ENCODE assay signal across 8 cellular contexts in the genomic region with DNA sequence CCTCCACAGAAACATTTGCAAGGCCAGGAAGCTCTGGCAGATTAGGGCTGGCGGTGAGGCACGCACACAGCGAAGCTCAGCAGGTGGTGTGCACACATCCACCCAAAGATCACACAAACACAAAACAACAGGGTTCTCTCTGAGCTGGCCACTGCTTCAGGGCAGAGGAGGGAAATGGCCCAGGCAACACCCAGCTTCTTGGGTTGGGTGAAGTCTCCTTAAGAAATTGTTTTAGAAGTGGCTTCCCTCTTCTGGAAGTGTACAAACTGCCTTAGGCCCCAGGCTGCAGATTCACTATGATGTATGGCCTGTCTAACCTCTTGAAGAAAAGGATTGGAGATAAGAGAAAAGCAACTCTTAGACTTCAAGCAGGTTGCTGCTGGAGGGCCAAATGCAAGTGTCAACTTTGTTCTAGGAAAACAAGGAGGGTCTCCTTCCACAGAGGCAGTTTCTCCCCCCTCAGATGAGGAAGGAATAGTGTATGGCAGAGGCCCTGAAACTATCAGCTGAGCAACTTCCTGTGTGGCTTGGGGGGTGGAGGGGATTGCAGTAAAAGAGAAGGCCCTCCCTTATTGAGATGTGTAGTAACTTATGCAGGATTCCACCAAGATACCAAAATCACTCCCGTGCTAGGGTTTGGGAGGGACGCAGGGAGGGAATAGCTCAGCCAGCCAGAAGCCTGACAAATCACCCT.
A peak's percentile ranks its signal among the peaks of the same experiment; 100 is the strongest.
DNase-seq lines count a peak whose midpoint lies in the region; ATAC-seq, FAIRE-seq and TF ChIP-seq lines count a peak whose summit lies in the region.

No MANE protein-coding gene starts in this region.

- H3K9me2 ChIP-seq in OCI-LY1 (ENCODE audit: low read depth, low read length): no peaks in the 10 kb centered on the region

- peak; percentile 79 for FAIRE-seq in GM19239 (lab: Jason Lieb, UNC)

- DNase-seq in GM19239 (ENCODE audit: insufficient read length, low spot score) (peak; percentile 37), NCI-H446 (lab: John Stamatoyannopoulos, UW) (no peak)
- peak; percentile 52 for DNase-seq in stimulated activated CD8-positive, alpha-beta memory T cell treated with anti-CD3 and anti-CD28 coated beads, Interleukin-4, amount 100 ng/mL, for 48 hours

- peak overlapping the region; percentile 96 for H3K4me3 ChIP-seq in OCI-LY1 (ENCODE audit: low read depth, low read length, poor library complexity, severe bottlenecking)
- H3K4me3 ChIP-seq in duodenal mucosa (ENCODE audit: low read depth in 1 of 2, low read length in 2 of 2): peak overlapping the region; percentile 74 to 81

- peak overlapping the region; percentile 86 for H3K4me2 ChIP-seq in OCI-LY1 (ENCODE audit: low read length)

- H3K79me2 ChIP-seq in OCI-LY1 (ENCODE audit: insufficient read depth, low read length): peaks cover 65% of the 10 kb centered on the region

- ATAC-seq in HG03045 (IDR thresholded peaks at IDR 0.05; ENCODE audit: unreplicated experiment): no peak
- no peak for ATAC-seq in GM19397 (IDR thresholded peaks at IDR 0.05; ENCODE audit: unreplicated experiment)
- ATAC-seq in GM18870 (IDR thresholded peaks at IDR 0.05; ENCODE audit: unreplicated experiment): no peak

- H3K4me1 ChIP-seq in OCI-LY1 (ENCODE audit: insufficient read depth, low read length, severe bottlenecking) (peaks cover 87% of the 10 kb centered on the region), duodenal mucosa (ENCODE audit: control insufficient read depth in 1 of 2, insufficient read depth in 2 of 2, low read length in 2 of 2) (peaks cover 66 to 73% of the 10 kb centered on the region in 2 donors)

- H3K36me3 ChIP-seq in OCI-LY1 (ENCODE audit: insufficient read depth, low read length) (peaks cover 63% of the 10 kb centered on the region), duodenal mucosa (ENCODE audit: control insufficient read depth in 1 of 2, insufficient read depth in 2 of 2, low read length in 2 of 2) (no peaks in the 10 kb centered on the region)

- H3K27me3 ChIP-seq in OCI-LY1 (ENCODE audit: insufficient read depth, low read length): no peaks in the 10 kb centered on the region
- peaks cover 5 to 10% of the 10 kb centered on the region in 2 donors for H3K27me3 ChIP-seq in duodenal mucosa (ENCODE audit: control insufficient read depth in 1 of 2, insufficient read depth in 2 of 2, low read length in 2 of 2)

- no peak overlapping the region for H2AFZ ChIP-seq in OCI-LY1 (ENCODE audit: low read length)

- no peak for TF ChIP-seq CTCF in OCI-LY1 (IDR thresholded peaks at IDR 0.05; ENCODE audit: low read length)

- H3K27ac ChIP-seq in OCI-LY1 (ENCODE audit: low read depth, low read length, poor library complexity, severe bottlenecking) (peak overlapping the region; percentile 99), duodenal mucosa (ENCODE audit: low read depth, low read length) (peak overlapping the region; percentile 61)

- peaks cover 4% of the 10 kb centered on the region; the same call in 1 of the 2 replicates for H3F3A ChIP-seq in OCI-LY1 (ENCODE audit: insufficient read depth, low read length)

- H3K9me3 ChIP-seq in OCI-LY1 (ENCODE audit: low read length) (no peaks in the 10 kb centered on the region), duodenal mucosa (ENCODE audit: control insufficient read depth in 1 of 2, low read length in 2 of 2) (no peaks in the 10 kb centered on the region)

- H4K20me1 ChIP-seq in OCI-LY1 (ENCODE audit: insufficient read depth, low read length): no peaks in the 10 kb centered on the region

- H3K9ac ChIP-seq in OCI-LY1 (ENCODE audit: low read length) (peak overlapping the region; percentile 94), duodenal mucosa (ENCODE audit: low read depth in 1 of 2, low read length in 2 of 2) (peak overlapping the region; percentile 64 to 66)

Comparison
In these comparisons a context has a peak if more than half of its experiments do, and no peak if none do; other contexts are left out.
1. DNase-seq: peak in GM19239 (single experiment) and stimulated activated CD8-positive, alpha-beta memory T cell treated with anti-CD3 and anti-CD28 coated beads, Interleukin-4, amount 100 ng/mL, for 48 hours (single experiment); none in NCI-H446 (0 of 2).